15 cellular contexts compared by ENCODE assay signal in genomic region chr10:126518186-126519080, GRCh38.
"Had no signal": no experiment of that assay in that cellular context is flagged by ENCODE, and none has a peak within 500 bp of the region (broad histone marks: within the 10 kb centered on the region; RNA-seq: fewer than 3 reads in every experiment).

No MANE protein-coding gene starts in this region.

- H3K9me3 ChIP-seq: ascending aorta, gastrocnemius medialis, heart left ventricle, tibial nerve had no signal

- H3K4me3 ChIP-seq: ascending aorta, dorsolateral prefrontal cortex, gastrocnemius medialis, heart left ventricle, tibial nerve had no signal

- DNase-seq: activated CD4-positive, alpha-beta memory T cell treated with anti-CD3 and anti-CD28 coated beads for 36 hours; activated CD8-positive, alpha-beta memory T cell treated with anti-CD3 and anti-CD28 coated beads, Interleukin-2, amount 10 ng/mL, durations not matched to agents 7 days and 5 days; activated naive CD4-positive, alpha-beta T cell treated with anti-CD3 and anti-CD28 coated beads, Interleukin-2, amount 10 ng/mL, durations not matched to agents 7 days and 5 days; activated T-cell treated with anti-CD3 and anti-CD28 coated beads, Interleukin-2, amount 50 U/mL, for 1 hour; dorsolateral prefrontal cortex; gastrocnemius medialis; heart left ventricle; mammary epithelial cell; naive thymus-derived CD8-positive, alpha-beta T cell; nucleus accumbens; stimulated activated CD4-positive, alpha-beta T cell treated with anti-CD3 and anti-CD28 coated beads, Interleukin-2, amount 100 ng/mL, for 48 hours; stimulated activated naive B cell treated with anti-CD40 and anti-IgM and Interleukin-4, amounts not matched to agents 10 μg/mL and 1 μg/mL and 100 μg/mL, for 72 hours; WERI-Rb-1 had no signal

- H3K27me3 ChIP-seq: ascending aorta, gastrocnemius medialis, tibial nerve had no signal

- H3K27ac ChIP-seq: ascending aorta, gastrocnemius medialis, heart left ventricle, tibial nerve, WERI-Rb-1 had no signal

- H3K36me3 ChIP-seq: ascending aorta, gastrocnemius medialis, heart left ventricle, tibial nerve, WERI-Rb-1 had no signal

- H3K4me1 ChIP-seq: ascending aorta, gastrocnemius medialis, heart left ventricle, tibial nerve had no signal
